Comparison of ENCODE assay signal across 13 cellular contexts in the genomic region with DNA sequence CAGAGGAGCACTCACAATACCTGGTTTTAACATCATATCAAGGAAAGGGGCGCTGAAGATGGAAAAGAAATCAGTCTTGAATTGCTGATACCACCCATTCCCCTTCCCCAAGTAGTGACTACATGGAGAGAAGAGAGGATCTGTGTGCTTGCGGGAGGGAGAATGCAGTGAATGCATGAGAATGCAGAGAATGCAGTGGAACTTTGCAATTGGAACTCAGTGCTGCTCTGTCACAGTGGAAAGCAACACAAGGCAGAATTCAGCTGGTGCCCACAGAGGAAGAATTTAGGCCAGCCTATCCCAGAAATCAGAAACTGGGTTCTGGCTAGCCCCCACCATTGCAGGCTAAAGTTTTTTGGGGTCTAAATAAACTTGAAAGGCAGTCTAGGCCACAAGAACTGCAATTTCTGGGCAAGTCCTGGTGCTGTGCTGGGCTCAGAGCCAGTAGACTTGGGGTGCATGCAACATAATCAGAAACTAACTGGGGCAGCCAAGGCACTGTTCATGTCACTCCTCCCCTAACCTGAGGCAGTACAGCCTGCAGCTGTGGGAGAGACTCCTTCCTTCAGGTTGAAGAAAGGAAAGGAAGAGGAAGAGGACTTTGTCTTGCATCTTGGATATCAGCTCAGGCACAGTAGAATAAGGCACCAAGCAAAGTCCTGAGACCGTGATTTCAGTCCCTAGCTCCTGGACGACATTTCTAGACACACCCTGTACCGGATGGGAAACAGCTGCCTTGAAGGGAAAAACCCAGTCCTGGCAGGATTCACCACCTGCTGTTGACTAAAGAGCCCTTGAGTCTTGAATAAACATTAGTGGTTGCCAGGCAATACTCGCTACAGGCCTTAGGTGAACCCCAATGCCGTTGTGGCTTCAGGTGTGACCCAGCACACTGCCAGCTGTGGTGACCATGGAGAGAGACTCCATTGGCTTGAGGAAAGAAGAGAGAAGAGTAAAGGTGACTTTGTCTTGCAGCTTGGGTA.
DNase-seq lines count a peak whose midpoint lies in the region; ATAC-seq and TF ChIP-seq lines count a peak whose summit lies in the region.
"Had no signal": no experiment of that assay in that cellular context is flagged by ENCODE, and none has a peak within 500 bp of the region (broad histone marks: within the 10 kb centered on the region; RNA-seq: fewer than 3 reads in every experiment).

No MANE protein-coding gene starts in this region.

- H3K4me1 Mint-ChIP-seq in stimulated activated effector memory CD8-positive, alpha-beta T cell treated with anti-CD3 and anti-CD28 coated beads, Interleukin-12 subunit alpha, Interleukin-12 subunit beta, amount 100 ng/mL, for 72 hours, result peaks cover 3% of the 10 kb centered on the region

- TF ChIP-seq CTCF in LNCaP clone FGC (IDR thresholded peaks at IDR 0.05; ENCODE audit: control insufficient read depth, extremely low read depth, insufficient read depth) (no peak), breast epithelium (IDR thresholded peaks at IDR 0.05) (no peak), GM10266 (IDR thresholded peaks at IDR 0.05; ENCODE audit: control insufficient read depth, insufficient read depth, low read depth, missing control alignments) (no peak)

- H3K9me3 Mint-ChIP-seq in stimulated activated effector memory CD8-positive, alpha-beta T cell treated with anti-CD3 and anti-CD28 coated beads, Interleukin-12 subunit alpha, Interleukin-12 subunit beta, amount 100 ng/mL, for 72 hours, result no peaks in the 10 kb centered on the region

- H3K9me3 ChIP-seq in breast epithelium, result no peaks in the 10 kb centered on the region
- H3K9me3 ChIP-seq: MG63 had no signal

- peak overlapping the region; percentile 63 to 72 for H3K27ac ChIP-seq in breast epithelium
- H3K27ac ChIP-seq in caudate nucleus (ENCODE audit: low read depth, low read length), result no peak overlapping the region

- no peak for TF ChIP-seq POLR2A in breast epithelium (IDR thresholded peaks at IDR 0.05)

- H3K4me3 Mint-ChIP-seq in stimulated activated effector memory CD8-positive, alpha-beta T cell treated with anti-CD3 and anti-CD28 coated beads, Interleukin-12 subunit alpha, Interleukin-12 subunit beta, amount 100 ng/mL, for 72 hours, result no peak overlapping the region
- H3K4me3 Mint-ChIP-seq: activated naive CD8-positive, alpha-beta T cell treated with anti-CD3 and anti-CD28 coated beads, Interleukin-2, amount 50 U/mL, for 24 hours had no signal

- H3K36me3 Mint-ChIP-seq in stimulated activated effector memory CD8-positive, alpha-beta T cell treated with anti-CD3 and anti-CD28 coated beads, Interleukin-12 subunit alpha, Interleukin-12 subunit beta, amount 100 ng/mL, for 72 hours, result no peaks in the 10 kb centered on the region

- DNase-seq in LNCaP clone FGC (ENCODE audit: low read depth) (peak; percentile 39), NCI-H2171 treated with DMSO at 0.1 percent for 48 hours (lab: John Stamatoyannopoulos, UW) (peak; percentile 91), breast epithelium (ENCODE audit: low spot score in 2 of 2) (peak; percentile 70 to 80), GM10266 (ENCODE audit: extremely low spot score) (no peak), caudate nucleus (lab: John Stamatoyannopoulos, UW) (no peak)
- no peak for DNase-seq in stimulated activated effector memory CD8-positive, alpha-beta T cell treated with anti-CD3 and anti-CD28 coated beads, Interleukin-12 subunit alpha, Interleukin-12 subunit beta, amount 100 ng/mL, for 72 hours (ENCODE audit: low spot score in 2 of 2)
- no peak for DNase-seq in effector CD8-positive, alpha-beta T cell (lab: John Stamatoyannopoulos, UW)
- DNase-seq: activated naive CD8-positive, alpha-beta T cell treated with anti-CD3 and anti-CD28 coated beads, Interleukin-2, amount 50 U/mL, for 24 hours; MG63; stimulated activated CD4-positive, alpha-beta T cell treated with anti-CD3 and anti-CD28 coated beads, Interleukin-15, amount 100 ng/mL, for 24 hours; stimulated activated naive CD4-positive, alpha-beta T cell treated with Interleukin-2 at 50 U/mL for 16 hours; SW 1271 had no signal

- no peaks in the 10 kb centered on the region for H3K4me1 ChIP-seq in breast epithelium

- intact Hi-C loops in breast epithelium (cut with DNase I; ENCODE audit: low total_unique reads), result no loop called here

- H3K27me3 ChIP-seq in breast epithelium, result no peaks in the 10 kb centered on the region
- H3K27me3 ChIP-seq: MG63 had no signal

- no peak overlapping the region for H3K4me3 ChIP-seq in LNCaP clone FGC (ENCODE audit: low read depth, low read length)
- no peak overlapping the region for H3K4me3 ChIP-seq in breast epithelium
- H3K4me3 ChIP-seq: MG63 had no signal

- H3K36me3 ChIP-seq in breast epithelium, result no peaks in the 10 kb centered on the region
- H3K36me3 ChIP-seq: MG63 had no signal

- ATAC-seq in stimulated activated effector memory CD8-positive, alpha-beta T cell treated with anti-CD3 and anti-CD28 coated beads, Interleukin-12 subunit alpha, Interleukin-12 subunit beta, amount 100 ng/mL, for 72 hours, result peak; percentile 20
- ATAC-seq: activated naive CD8-positive, alpha-beta T cell treated with anti-CD3 and anti-CD28 coated beads, Interleukin-2, amount 50 U/mL, for 24 hours had no signal

- no peak overlapping the region for H3K27ac Mint-ChIP-seq in stimulated activated effector memory CD8-positive, alpha-beta T cell treated with anti-CD3 and anti-CD28 coated beads, Interleukin-12 subunit alpha, Interleukin-12 subunit beta, amount 100 ng/mL, for 72 hours
- H3K27ac Mint-ChIP-seq: activated naive CD8-positive, alpha-beta T cell treated with anti-CD3 and anti-CD28 coated beads, Interleukin-2, amount 50 U/mL, for 24 hours; nephron had no signal

Comparison
In these comparisons a context has a peak if more than half of its experiments do, and no peak if none do; other contexts are left out.
1. DNase-seq: peak in LNCaP clone FGC (single experiment), NCI-H2171 treated with DMSO at 0.1 percent for 48 hours (single experiment) and breast epithelium (2 of 2); none in stimulated activated effector memory CD8-positive, alpha-beta T cell treated with anti-CD3 and anti-CD28 coated beads, Interleukin-12 subunit alpha, Interleukin-12 subunit beta, amount 100 ng/mL, for 72 hours (0 of 2), GM10266 (single experiment), caudate nucleus (0 of 61) and effector CD8-positive, alpha-beta T cell (single experiment).